In genomic region chr3:86987421-86987715, GRCh38 we compare ENCODE assay signal across 17 cellular contexts. TPM values are rescaled to one million over a fixed set of nuclear protein-coding genes. Genes with fewer than 3 reads are reported as not detected.
A peak's percentile ranks its signal among the peaks of the same experiment; 100 is the strongest.
DNase-seq lines count a peak whose midpoint lies in the region; ATAC-seq and TF ChIP-seq lines count a peak whose summit lies in the region.
"Had no signal": no experiment of that assay in that cellular context is flagged by ENCODE, and none has a peak within 500 bp of the region (broad histone marks: within the 10 kb centered on the region; RNA-seq: fewer than 3 reads in every experiment).

No MANE protein-coding gene starts in this region.

- no peak overlapping the region for H3K4me2 ChIP-seq in mesenchymal stem cell (ENCODE audit: low read length, poor library complexity, severe bottlenecking)
- H3K4me2 ChIP-seq: BLaER1 had no signal

- H4K91ac ChIP-seq in mesenchymal stem cell (ENCODE audit: low read length), result no peak overlapping the region

- H3K79me1 ChIP-seq in mesenchymal stem cell (replicated peaks; ENCODE audit: low read length, poor library complexity, severe bottlenecking), result peaks cover 10% of the 10 kb centered on the region

- H2AK5ac ChIP-seq in mesenchymal stem cell (ENCODE audit: low read length, severe bottlenecking), result no peak overlapping the region

- H3K9me3 ChIP-seq in breast epithelium, result no peaks in the 10 kb centered on the region
- no peaks in the 10 kb centered on the region for H3K9me3 ChIP-seq in mesenchymal stem cell (ENCODE audit: control insufficient read depth, low read length)
- no peaks in the 10 kb centered on the region for H3K9me3 ChIP-seq in thoracic aorta
- H3K9me3 ChIP-seq: Peyer's patch had no signal

- no peak overlapping the region for H4K8ac ChIP-seq in mesenchymal stem cell (ENCODE audit: low read length)

- H2BK12ac ChIP-seq in mesenchymal stem cell (ENCODE audit: low read length in 2 of 2), result no peak overlapping the region

- H2AFZ ChIP-seq in mesenchymal stem cell (ENCODE audit: low read depth, low read length), result no peak overlapping the region

- DNase-seq in ELR (ENCODE audit: low read depth), result peak; percentile 72
- DNase-seq in breast epithelium (ENCODE audit: low spot score in 2 of 2), result no peak
- DNase-seq in mesenchymal stem cell, result no peak
- DNase-seq in thoracic aorta (ENCODE audit: low spot score), result no peak
- no peak for DNase-seq in RWPE1 (ENCODE audit: low spot score)
- DNase-seq in GM19240 (ENCODE audit: insufficient read length, low spot score), result no peak
- no peak for DNase-seq in posterior cingulate gyrus
- DNase-seq in COLO829 (ENCODE audit: low spot score), result no peak
- DNase-seq: activated effector memory CD4-positive, alpha-beta T cell treated with anti-CD3 and anti-CD28 coated beads, Interleukin-2, amount 50 U/mL, for 16 hours; DMS79; effector CD4-positive, alpha-beta T cell; GOT3; NCI-H2029 treated with DMSO at 0.1 percent for 48 hours; NCI-H774; Peyer's patch; SW 1271 had no signal

- H3K23ac ChIP-seq in mesenchymal stem cell (ENCODE audit: low read length in 2 of 2), result no peak overlapping the region

- CTCF ChIA-PET in RWPE1 (lab: Yijun Ruan, JAX), result no interaction called here

- no peak for TF ChIP-seq CTCF in breast epithelium (IDR thresholded peaks at IDR 0.05)
- no peak for TF ChIP-seq CTCF in thoracic aorta (IDR thresholded peaks at IDR 0.05)
- no peak for TF ChIP-seq CTCF in RWPE1 (conservative IDR thresholded peaks at IDR 0.05; ENCODE audit: low read depth)

- H2BK15ac ChIP-seq in mesenchymal stem cell (ENCODE audit: low read depth, poor library complexity, severe bottlenecking), result no peak overlapping the region

- H2BK120ac ChIP-seq in mesenchymal stem cell (ENCODE audit: low read depth, low read length), result no peak overlapping the region

- peak overlapping the region; percentile 96 for H3K9ac ChIP-seq in mesenchymal stem cell (ENCODE audit: low read length)
- H3K9ac ChIP-seq: BLaER1 had no signal

- H3K4me3 ChIP-seq in breast epithelium (peak overlapping the region; percentile 0 to 78 (median 42)), mesenchymal stem cell (ENCODE audit: insufficient read depth in 1 of 2, low read depth in 1 of 2, low read length in 2 of 2) (peak overlapping the region in 1 of 2 experiments; percentile 97), thoracic aorta (peak overlapping the region; percentile 55)
- H3K4me3 ChIP-seq: BLaER1, Peyer's patch had no signal

- no peak for ATAC-seq in thoracic aorta (ENCODE audit: insufficient number of reproducible peaks, low FRiP score, low read depth)

- H3K4me1 ChIP-seq in breast epithelium (no peaks in the 10 kb centered on the region), mesenchymal stem cell (ENCODE audit: control insufficient read depth, insufficient read depth, low read depth, low read length) (peaks cover 7% of the 10 kb centered on the region), thoracic aorta (ENCODE audit: control insufficient read depth in 1 of 2, low read depth in 2 of 2) (peaks cover 40 to 65% of the 10 kb centered on the region in 2 donors)
- H3K4me1 ChIP-seq: BLaER1 had no signal

- no peak overlapping the region for H2BK5ac ChIP-seq in mesenchymal stem cell (ENCODE audit: low read depth, low read length, poor library complexity, severe bottlenecking)

- TF ChIP-seq POLR2A in breast epithelium (IDR thresholded peaks at IDR 0.05), result no peak

- peaks cover 0 to 6% of the 10 kb centered on the region in 2 donors for H3K27me3 ChIP-seq in breast epithelium
- H3K27me3 ChIP-seq in mesenchymal stem cell (ENCODE audit: control insufficient read depth in 1 of 2, insufficient read depth in 1 of 2, low read length in 2 of 2), result no peaks in the 10 kb centered on the region
- no peaks in the 10 kb centered on the region for H3K27me3 ChIP-seq in thoracic aorta (replicated peaks; ENCODE audit: insufficient read depth)

- no peak overlapping the region for H3K14ac ChIP-seq in mesenchymal stem cell (ENCODE audit: low read length in 2 of 2)

- no CpG with 5 or more reads among the region's 1 CpG for WGBS in mesenchymal stem cell

- H3K36me3 ChIP-seq in breast epithelium (no peaks in the 10 kb centered on the region), mesenchymal stem cell (ENCODE audit: control insufficient read depth in 1 of 2, insufficient read depth in 2 of 2, low read depth in 1 of 2, low read length in 2 of 2) (peaks cover 0 to 4% of the 10 kb centered on the region in 2 experiments), thoracic aorta (no peaks in the 10 kb centered on the region)
- H3K36me3 ChIP-seq: BLaER1, Peyer's patch had no signal

- no peak overlapping the region for H3K18ac ChIP-seq in mesenchymal stem cell (ENCODE audit: low read depth in 1 of 2, low read length in 2 of 2)

- POLR2A ChIA-PET in RWPE1 (lab: Yijun Ruan, JAX; ENCODE audit: low non-redundant PET), result no interaction called here

- no peak overlapping the region for H3K4ac ChIP-seq in mesenchymal stem cell (ENCODE audit: low read depth in 1 of 2, low read length in 2 of 2)

- intact Hi-C loops in breast epithelium (cut with DNase I; ENCODE audit: low total_unique reads) (no loop called here), posterior cingulate gyrus (cut with DNase I) (no loop called here)

- H3K27ac ChIP-seq in breast epithelium (peak overlapping the region in 1 of 2 donors; percentile 10), mesenchymal stem cell (ENCODE audit: low read length, poor library complexity, severe bottlenecking) (peak overlapping the region; percentile 81), thoracic aorta (peak overlapping the region; percentile 35 to 78), RWPE1 (no peak overlapping the region)
- H3K27ac ChIP-seq: BLaER1, Peyer's patch had no signal

RNA-seq across cellular contexts. Expression of gene VGLL3, which starts 3.6 kb away (rescaled TPM):
- total RNA-seq in breast epithelium (10 to 100 TPM; 17.9 to 60.0 (median 48.5) TPM), thoracic aorta (10 to 100 TPM; 45.6 to 80.0 TPM)
- 16.7 TPM for polyA plus RNA-seq in mesenchymal stem cell (2013, experiment 1 of 2)
- polyA plus RNA-seq in mesenchymal stem cell (2013, experiment 2 of 2), result 13.8 TPM
